In the genomic region with DNA sequence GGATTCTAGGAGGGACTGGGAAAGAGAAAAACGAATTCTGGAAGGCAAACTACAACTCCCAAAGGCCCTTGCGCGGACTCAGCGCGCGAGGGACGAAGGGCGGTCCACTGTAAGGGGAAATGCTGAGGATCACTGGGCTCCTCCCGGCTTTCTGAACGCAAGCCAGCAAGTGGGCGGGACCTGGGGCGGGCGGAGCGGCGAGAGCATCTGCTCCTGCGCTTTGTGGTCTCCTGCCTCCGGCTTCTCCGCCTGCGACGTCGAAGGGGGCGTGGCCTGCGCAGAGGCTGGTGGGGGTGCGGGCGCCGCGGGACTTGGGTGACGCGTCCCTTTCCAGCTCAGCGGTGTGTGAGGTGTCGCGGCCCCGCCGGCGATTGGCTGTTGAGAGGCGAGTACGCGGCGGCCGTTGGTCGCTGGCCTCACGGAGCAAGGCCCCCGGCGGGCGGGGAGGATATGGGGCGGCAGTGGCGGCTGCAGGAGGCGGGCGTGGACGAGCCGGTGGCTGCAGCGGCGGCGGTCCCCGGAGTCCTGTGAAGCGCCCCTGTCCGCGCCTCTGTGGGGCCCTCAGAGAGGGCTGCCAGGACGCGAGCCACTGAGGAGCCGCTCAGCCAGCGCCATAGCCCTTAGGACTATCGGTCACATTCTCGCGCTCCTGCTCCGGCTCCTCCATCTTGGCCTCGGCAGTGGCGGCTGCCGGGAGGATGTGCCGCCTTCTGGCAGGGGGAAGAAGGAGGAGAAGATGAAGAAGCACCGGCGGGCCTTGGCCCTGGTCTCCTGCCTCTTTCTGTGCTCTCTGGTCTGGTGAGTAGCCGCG, we compare ENCODE assay signal across 8 cellular contexts. TPM values are rescaled to one million over a fixed set of nuclear protein-coding genes. Genes with fewer than 3 reads are reported as not detected.
DNase-seq lines count a peak whose midpoint lies in the region; ATAC-seq, FAIRE-seq and TF ChIP-seq lines count a peak whose summit lies in the region.

A gene with protein sequence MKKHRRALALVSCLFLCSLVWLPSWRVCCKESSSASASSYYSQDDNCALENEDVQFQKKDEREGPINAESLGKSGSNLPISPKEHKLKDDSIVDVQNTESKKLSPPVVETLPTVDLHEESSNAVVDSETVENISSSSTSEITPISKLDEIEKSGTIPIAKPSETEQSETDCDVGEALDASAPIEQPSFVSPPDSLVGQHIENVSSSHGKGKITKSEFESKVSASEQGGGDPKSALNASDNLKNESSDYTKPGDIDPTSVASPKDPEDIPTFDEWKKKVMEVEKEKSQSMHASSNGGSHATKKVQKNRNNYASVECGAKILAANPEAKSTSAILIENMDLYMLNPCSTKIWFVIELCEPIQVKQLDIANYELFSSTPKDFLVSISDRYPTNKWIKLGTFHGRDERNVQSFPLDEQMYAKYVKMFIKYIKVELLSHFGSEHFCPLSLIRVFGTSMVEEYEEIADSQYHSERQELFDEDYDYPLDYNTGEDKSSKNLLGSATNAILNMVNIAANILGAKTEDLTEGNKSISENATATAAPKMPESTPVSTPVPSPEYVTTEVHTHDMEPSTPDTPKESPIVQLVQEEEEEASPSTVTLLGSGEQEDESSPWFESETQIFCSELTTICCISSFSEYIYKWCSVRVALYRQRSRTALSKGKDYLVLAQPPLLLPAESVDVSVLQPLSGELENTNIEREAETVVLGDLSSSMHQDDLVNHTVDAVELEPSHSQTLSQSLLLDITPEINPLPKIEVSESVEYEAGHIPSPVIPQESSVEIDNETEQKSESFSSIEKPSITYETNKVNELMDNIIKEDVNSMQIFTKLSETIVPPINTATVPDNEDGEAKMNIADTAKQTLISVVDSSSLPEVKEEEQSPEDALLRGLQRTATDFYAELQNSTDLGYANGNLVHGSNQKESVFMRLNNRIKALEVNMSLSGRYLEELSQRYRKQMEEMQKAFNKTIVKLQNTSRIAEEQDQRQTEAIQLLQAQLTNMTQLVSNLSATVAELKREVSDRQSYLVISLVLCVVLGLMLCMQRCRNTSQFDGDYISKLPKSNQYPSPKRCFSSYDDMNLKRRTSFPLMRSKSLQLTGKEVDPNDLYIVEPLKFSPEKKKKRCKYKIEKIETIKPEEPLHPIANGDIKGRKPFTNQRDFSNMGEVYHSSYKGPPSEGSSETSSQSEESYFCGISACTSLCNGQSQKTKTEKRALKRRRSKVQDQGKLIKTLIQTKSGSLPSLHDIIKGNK (N-terminal part only) (plus strand): TSS at position 451 of the 811 bp plus-strand sequence. CDS start 286 bp downstream, at position 737.

- H3K36me3 ChIP-seq in keratinocyte (ENCODE audit: control insufficient read depth in 2 of 2, extremely low read depth in 1 of 2, insufficient read depth in 2 of 2, low read length in 2 of 2), result peaks cover 0 to 3% of the 10 kb centered on the region in 2 experiments

- peaks cover 48% of the 10 kb centered on the region for H3K79me2 ChIP-seq in keratinocyte (ENCODE audit: control insufficient read depth, insufficient read depth, low read length)

- peak within 1 kb of the TSS; percentile 98 for H3K4me2 ChIP-seq in keratinocyte (ENCODE audit: control insufficient read depth, extremely low read depth, insufficient read depth, low read depth, low read length)

- H3K4me1 ChIP-seq in keratinocyte (ENCODE audit: control insufficient read depth, extremely low read depth, insufficient read depth, low read length), result peaks cover 30% of the 10 kb centered on the region

- H3K4me3 ChIP-seq in AG10803 (ENCODE audit: low read length) (peak within 1 kb of the TSS; percentile 86), keratinocyte (ENCODE audit: control insufficient read depth in 2 of 3, extremely low read depth in 1 of 3, insufficient read depth in 2 of 3, low read depth in 1 of 3, low read length in 3 of 3) (peak within 1 kb of the TSS; percentile 76 to 98 (median 88))

- peak within 1 kb of the TSS; percentile 94 for H3K9ac ChIP-seq in keratinocyte (ENCODE audit: control insufficient read depth, extremely low read depth, insufficient read depth, low read length)

- dilution Hi-C loops in keratinocyte (cut with MboI; ENCODE audit: extremely low pct_ligation_motif_present, low sequenced_read_pairs), result no loop called here

- TF ChIP-seq CTCF in AG10803 (conservative IDR thresholded peaks at IDR 0.05; ENCODE audit: low read length), result peak; percentile 13; the same call in 1 of the 2 replicates
- peak in 1 of 3 experiments; percentile 5 for TF ChIP-seq CTCF in keratinocyte (optimal IDR thresholded peaks at IDR 0.05 in 1 of 3, IDR thresholded peaks at IDR 0.05 in 1 of 3, conservative IDR thresholded peaks at IDR 0.05 in 1 of 3; ENCODE audit: extremely low read depth in 1 of 3, insufficient read depth in 2 of 3, low read length in 3 of 3)

- H2AFZ ChIP-seq in keratinocyte (ENCODE audit: control insufficient read depth, low read length), result peak within 1 kb of the TSS; percentile 98

- ATAC-seq in GM19043 (IDR thresholded peaks at IDR 0.05; ENCODE audit: low read depth, unreplicated experiment) (peak; percentile 79), HG03378 (IDR thresholded peaks at IDR 0.05; ENCODE audit: unreplicated experiment) (peak; percentile 79)

- peak within 1 kb of the TSS; percentile 93 for H3K27ac ChIP-seq in keratinocyte (ENCODE audit: control insufficient read depth, insufficient read depth, low read length)

- H3K9me3 ChIP-seq in keratinocyte (ENCODE audit: control insufficient read depth, low read depth, low read length), result no peaks in the 10 kb centered on the region

- H3K9me1 ChIP-seq in keratinocyte (ENCODE audit: control insufficient read depth, extremely low read depth, insufficient read depth, low read length), result no peaks in the 10 kb centered on the region

- peak; percentile 100 for DNase-seq in AG10803 (ENCODE audit: low read depth)
- DNase-seq in NCI-H460 (ENCODE audit: extremely low read depth, low read depth), result peak; percentile 100
- peak; percentile 99 for DNase-seq in activated CD4-positive, CD25-positive, alpha-beta regulatory T cell treated with anti-CD3 and anti-CD28 coated beads, Interleukin-2, amount 50 U/mL, for 72 hours
- peak; percentile 98 to 99 for DNase-seq in cerebellar nuclear complex (lab: John Stamatoyannopoulos, UW)
- DNase-seq in keratinocyte (ENCODE audit: low read depth, low spot score), result peak; percentile 92
- peak; percentile 99 for DNase-seq in stimulated activated CD4-positive, alpha-beta T cell treated with anti-CD3 and anti-CD28 coated beads, Interleukin-15, amount 100 ng/mL, for 1 hour (ENCODE audit: low read depth in 1 of 2, low spot score in 1 of 2)

- FAIRE-seq in keratinocyte (lab: Jason Lieb, UNC), result no peak

- no peaks in the 10 kb centered on the region for H3K27me3 ChIP-seq in keratinocyte (ENCODE audit: control insufficient read depth, extremely low read depth, insufficient read depth, low read length)

- H4K20me1 ChIP-seq in keratinocyte (ENCODE audit: control insufficient read depth, extremely low read depth, insufficient read depth, low read length), result no peaks in the 10 kb centered on the region

RNA-seq across cellular contexts. Expression of the gene that starts here (rescaled TPM):
- total RNA-seq in NCI-H460 (2014; rRNA removed; shearing (Covaris generic)), result 26.5 and 27.7 TPM in 2 replicates
- polyA plus RNA-seq in NCI-H460 (2014; cell fraction: nucleus; rRNA removed), result 23.3 and 31.8 TPM in 2 replicates
- polyA plus RNA-seq in keratinocyte, result 8.3 to 13.8 TPM (median 11.2 TPM) in 3 replicates
- 57.4 TPM for polyA plus RNA-seq in keratinocyte (2011; ENCODE audit: low read depth)
- 3.6 and 7.6 TPM in 2 replicates for polyA plus RNA-seq in keratinocyte (2011; cell fraction: cytosol; rRNA removed)
- polyA plus RNA-seq in keratinocyte (2011; cell fraction: nucleus; rRNA removed), result 13.3 and 21.4 TPM in 2 replicates
- polyA plus RNA-seq in keratinocyte (2012; ENCODE audit: low replicate concordance), result 10.2 and 13.5 TPM in 2 replicates
- polyA minus RNA-seq in keratinocyte, result 3.2 to 21.3 TPM (median 15.4 TPM) in 3 replicates
- polyA minus RNA-seq in keratinocyte (2011; cell fraction: cytosol; rRNA and poly(A)+ RNA removed), result 8.8 TPM
- polyA minus RNA-seq in keratinocyte (2011; cell fraction: nucleus; rRNA and poly(A)+ RNA removed), result 24.3 and 38.9 TPM in 2 replicates

Comparison
In these comparisons a context has a peak if more than half of its experiments do, and no peak if none do; other contexts are left out.
1. Peak in every context shown above with its lines: DNase-seq, ATAC-seq, H3K4me3 ChIP-seq and H3K27ac ChIP-seq.